Comparison of ENCODE assay signal across 17 cellular contexts in genomic region chr13:41909524-41909923, GRCh38. TPM values are rescaled to one million over a fixed set of nuclear protein-coding genes. Genes with fewer than 3 reads are reported as not detected.
DNase-seq lines count a peak whose midpoint lies in the region; TF ChIP-seq lines count a peak whose summit lies in the region.
"Had no signal": no experiment of that assay in that cellular context is flagged by ENCODE, and none has a peak within 500 bp of the region (broad histone marks: within the 10 kb centered on the region; RNA-seq: fewer than 3 reads in every experiment).

No MANE protein-coding gene starts in this region.

- H4K20me1 ChIP-seq in smooth muscle cell (ENCODE audit: low read depth): no peaks in the 10 kb centered on the region

- H3K79me2 ChIP-seq in smooth muscle cell (ENCODE audit: low read depth): peaks cover 6% of the 10 kb centered on the region

- H2AFZ ChIP-seq in smooth muscle cell (ENCODE audit: low read depth): no peak overlapping the region

- no peak overlapping the region for H3K4me3 ChIP-seq in smooth muscle cell
- H3K4me3 ChIP-seq: SK-N-MC had no signal

- CTCF ChIA-PET in activated naive CD4-positive, alpha-beta T cell treated with anti-CD3 and anti-CD28 coated beads for 36 hours (lab: Charles Lee): no interaction called here

- no peaks in the 10 kb centered on the region for H3K27me3 Mint-ChIP-seq in activated naive CD4-positive, alpha-beta T cell treated with anti-CD3 and anti-CD28 coated beads for 36 hours (ENCODE audit: low read depth)
- no peaks in the 10 kb centered on the region for H3K27me3 Mint-ChIP-seq in nephron progenitor cell (ENCODE audit: low read depth, poor library complexity)

- peak overlapping the region; percentile 7 for H3K27ac Mint-ChIP-seq in activated naive CD4-positive, alpha-beta T cell treated with anti-CD3 and anti-CD28 coated beads for 36 hours
- H3K27ac Mint-ChIP-seq in nephron progenitor cell: no peak overlapping the region
- H3K27ac Mint-ChIP-seq: CD14-positive monocyte had no signal

- no peaks in the 10 kb centered on the region for H3K9me3 ChIP-seq in smooth muscle cell (replicated peaks; ENCODE audit: low read depth)

- H3K9me3 Mint-ChIP-seq in activated naive CD4-positive, alpha-beta T cell treated with anti-CD3 and anti-CD28 coated beads for 36 hours: no peaks in the 10 kb centered on the region
- no peaks in the 10 kb centered on the region for H3K9me3 Mint-ChIP-seq in nephron progenitor cell
- H3K9me3 Mint-ChIP-seq: CD14-positive monocyte had no signal

- H3K36me3 Mint-ChIP-seq in activated naive CD4-positive, alpha-beta T cell treated with anti-CD3 and anti-CD28 coated beads for 36 hours (ENCODE audit: low read depth): peaks cover 16% of the 10 kb centered on the region
- H3K36me3 Mint-ChIP-seq in nephron progenitor cell (ENCODE audit: low read depth): peaks cover 24% of the 10 kb centered on the region

- H3K27me3 ChIP-seq in smooth muscle cell (ENCODE audit: low read depth): no peaks in the 10 kb centered on the region

- no peak overlapping the region for H3K4me3 Mint-ChIP-seq in activated naive CD4-positive, alpha-beta T cell treated with anti-CD3 and anti-CD28 coated beads for 36 hours
- no peak overlapping the region for H3K4me3 Mint-ChIP-seq in nephron progenitor cell
- H3K4me3 Mint-ChIP-seq: CD14-positive monocyte had no signal

- TF ChIP-seq CTCF in smooth muscle cell (IDR thresholded peaks at IDR 0.05; ENCODE audit: borderline replicate concordance, insufficient read depth, poor library complexity, severe bottlenecking): no peak
- no peak for TF ChIP-seq CTCF in nephron progenitor cell (IDR thresholded peaks at IDR 0.05)

- no peaks in the 10 kb centered on the region for H3K4me1 ChIP-seq in smooth muscle cell (ENCODE audit: low read depth)

- no peaks in the 10 kb centered on the region for H3K36me3 ChIP-seq in smooth muscle cell (ENCODE audit: low read depth)

- no peak for DNase-seq in activated naive CD4-positive, alpha-beta T cell treated with anti-CD3 and anti-CD28 coated beads for 36 hours
- no peak for DNase-seq in activated naive CD4-positive, alpha-beta T cell treated with anti-CD3 and anti-CD28 coated beads, Interleukin-2, amount 50 U/mL, for 16 hours
- DNase-seq in NCI-H345 treated with DMSO at 0.1 percent for 48 hours (lab: John Stamatoyannopoulos, UW; ENCODE audit: unreplicated experiment) (peak; percentile 94), epithelial cell of prostate (ENCODE audit: low read depth, low spot score) (peak; percentile 37), smooth muscle cell (lab: John Stamatoyannopoulos, UW; ENCODE audit: unreplicated experiment) (no peak), nephron progenitor cell (no peak), mesenteric fat pad (ENCODE audit: low spot score) (no peak)
- DNase-seq: ACHN, AML-193, COR-L47, KBM-7, MV-4-11, NCI-H1436, NCI-H446 treated with DMSO at 0.1 percent for 48 hours, NCI-H748 treated with DMSO at 0.1 percent for 48 hours had no signal

- H3K4me1 Mint-ChIP-seq in activated naive CD4-positive, alpha-beta T cell treated with anti-CD3 and anti-CD28 coated beads for 36 hours (ENCODE audit: low read depth): peaks cover 20% of the 10 kb centered on the region
- no peaks in the 10 kb centered on the region for H3K4me1 Mint-ChIP-seq in nephron progenitor cell
- H3K4me1 Mint-ChIP-seq: CD14-positive monocyte had no signal

- 56% methylated on average over 2 of the region's 2 CpGs for WGBS in smooth muscle cell (ENCODE audit: low lambda C conversion rate)

- H3F3A ChIP-seq in smooth muscle cell (ENCODE audit: low read depth): no peaks in the 10 kb centered on the region

- no peak overlapping the region for H3K9ac ChIP-seq in smooth muscle cell (ENCODE audit: low read depth)

- no peak overlapping the region for H3K4me2 ChIP-seq in smooth muscle cell

- intact Hi-C loops in activated naive CD4-positive, alpha-beta T cell treated with anti-CD3 and anti-CD28 coated beads for 36 hours (cut with micrococcal nuclease): loop anchor here (5.0 to 10.0 kb wide), 2 partner anchors 245 to 308 kb away; no protein-coding TSS in a partner anchor

- H3K27ac ChIP-seq in epithelial cell of prostate (peak overlapping the region; percentile 5), smooth muscle cell (ENCODE audit: low read depth) (peak overlapping the region; percentile 21)
- H3K27ac ChIP-seq: SK-N-MC had no signal

RNA-seq across cellular contexts. Expression of gene VWA8, which starts 51.4 kb away (rescaled TPM):
- total RNA-seq in activated naive CD4-positive, alpha-beta T cell treated with anti-CD3 and anti-CD28 coated beads for 36 hours: 10 to 100 TPM; 21.2 to 21.5 TPM
- total RNA-seq in smooth muscle cell (14.4 and 17.2 TPM in 2 replicates), mesenteric fat pad (17.9 TPM)
- 2.6 and 3.6 TPM in 2 replicates for polyA plus RNA-seq in smooth muscle cell

Comparison
In these comparisons a context has a peak if more than half of its experiments do, and no peak if none do; other contexts are left out.
1. DNase-seq: peak in NCI-H345 treated with DMSO at 0.1 percent for 48 hours (single experiment) and epithelial cell of prostate (single experiment); none in activated naive CD4-positive, alpha-beta T cell treated with anti-CD3 and anti-CD28 coated beads for 36 hours (single experiment), activated naive CD4-positive, alpha-beta T cell treated with anti-CD3 and anti-CD28 coated beads, Interleukin-2, amount 50 U/mL, for 16 hours (single experiment), smooth muscle cell (single experiment), nephron progenitor cell (single experiment) and mesenteric fat pad (single experiment).